Comparison of ENCODE assay signal across 8 cellular contexts in genomic region chr22:17637490-17638181, GRCh38. TPM values are rescaled to one million over a fixed set of nuclear protein-coding genes. Genes with fewer than 3 reads are reported as not detected.
DNase-seq lines count a peak whose midpoint lies in the region; ATAC-seq and TF ChIP-seq lines count a peak whose summit lies in the region.

No MANE protein-coding gene starts in this region.

- H3K4me1 Mint-ChIP-seq in effector memory CD8-positive, alpha-beta T cell (ENCODE audit: low read depth in 2 of 2) = peaks cover 15 to 29% of the 10 kb centered on the region in 2 donors
- peaks cover 20% of the 10 kb centered on the region for H3K4me1 Mint-ChIP-seq in osteocyte (ENCODE audit: unreplicated experiment)

- no peaks in the 10 kb centered on the region for H3K27me3 ChIP-seq in DND-41 (ENCODE audit: insufficient read depth, low read length, poor library complexity)

- H4K20me1 ChIP-seq in DND-41 (ENCODE audit: insufficient read depth, low read length) = no peaks in the 10 kb centered on the region

- H3K4me3 ChIP-seq in DND-41 (ENCODE audit: low read depth in 1 of 2, low read length in 2 of 2) (peak overlapping the region; percentile 70 to 86; a peak in 3 of 4 replicates), NB4 (ENCODE audit: low read depth, low read length) (peak overlapping the region; percentile 100)

- no peak for DNase-seq in DND-41
- no peak for DNase-seq in NB4 (ENCODE audit: low read depth)
- no peak for DNase-seq in effector memory CD8-positive, alpha-beta T cell
- no peak for DNase-seq in osteocyte (ENCODE audit: extremely low spot score, unreplicated experiment)
- DNase-seq in effector CD8-positive, alpha-beta T cell (lab: John Stamatoyannopoulos, UW) = no peak
- no peak for DNase-seq in stimulated activated CD4-positive, alpha-beta T cell treated with anti-CD3 and anti-CD28 coated beads, Interleukin-1b, Interleukin-23, amount 100 ng/mL, for 48 hours

- peak overlapping the region; percentile 96 for H2AFZ ChIP-seq in DND-41 (ENCODE audit: low read depth, low read length)

- no peak for TF ChIP-seq CTCF in DND-41 (IDR thresholded peaks at IDR 0.05; ENCODE audit: borderline replicate concordance, extremely low read depth, low read length, poor library complexity, severe bottlenecking)
- TF ChIP-seq CTCF in NB4 (IDR thresholded peaks at IDR 0.05; ENCODE audit: low read depth, low read length) = no peak
- no peak for TF ChIP-seq CTCF in osteocyte (IDR thresholded peaks at IDR 0.05)

- peak overlapping the region; percentile 84 for H3K9ac ChIP-seq in DND-41 (ENCODE audit: low read depth, low read length)

- H3K4me1 ChIP-seq in DND-41 (ENCODE audit: insufficient read depth, low read length) = peaks cover 24% of the 10 kb centered on the region

- no peaks in the 10 kb centered on the region for H3K27me3 Mint-ChIP-seq in effector memory CD8-positive, alpha-beta T cell
- H3K27me3 Mint-ChIP-seq in osteocyte (ENCODE audit: unreplicated experiment) = no peaks in the 10 kb centered on the region

- peak overlapping the region; percentile 68 for H3K4me2 ChIP-seq in DND-41 (ENCODE audit: insufficient read depth, low read length)

- no peaks in the 10 kb centered on the region for H3K9me3 Mint-ChIP-seq in effector memory CD8-positive, alpha-beta T cell
- no peaks in the 10 kb centered on the region for H3K9me3 Mint-ChIP-seq in osteocyte (ENCODE audit: unreplicated experiment)

- H3K79me2 ChIP-seq in DND-41 (ENCODE audit: insufficient read depth, low read length) = peaks cover 24% of the 10 kb centered on the region

- no peak for ATAC-seq in DND-41 (ENCODE audit: insufficient read depth, low read depth)
- no peak for ATAC-seq in effector memory CD8-positive, alpha-beta T cell (replicated peaks)
- ATAC-seq in activated CD4-positive, CD25-positive, alpha-beta regulatory T cell treated with anti-CD3 and anti-CD28 coated beads, Interleukin-2, amount 50 U/mL, for 24 hours = no peak
- no peak for ATAC-seq in GM19324 (IDR thresholded peaks at IDR 0.05; ENCODE audit: low FRiP score, unreplicated experiment)

- peaks cover 30% of the 10 kb centered on the region for H3K36me3 Mint-ChIP-seq in effector memory CD8-positive, alpha-beta T cell (ENCODE audit: insufficient read depth)
- H3K36me3 Mint-ChIP-seq in osteocyte (ENCODE audit: unreplicated experiment) = peaks cover 5% of the 10 kb centered on the region

- H3K27ac Mint-ChIP-seq in effector memory CD8-positive, alpha-beta T cell = peak overlapping the region; percentile 99 to 100
- H3K27ac Mint-ChIP-seq in osteocyte (ENCODE audit: unreplicated experiment) = peak overlapping the region; percentile 97

- no peaks in the 10 kb centered on the region; the same call in 1 of the 2 replicates for H3K36me3 ChIP-seq in DND-41 (ENCODE audit: insufficient read depth, low read length)

- peak overlapping the region; percentile 87 for H3K4me3 Mint-ChIP-seq in effector memory CD8-positive, alpha-beta T cell
- H3K4me3 Mint-ChIP-seq in osteocyte (ENCODE audit: unreplicated experiment) = peak overlapping the region; percentile 87

- peak overlapping the region; percentile 97 for H3K27ac ChIP-seq in DND-41 (ENCODE audit: low read length)

- TF ChIP-seq POLR2A in NB4 (IDR thresholded peaks at IDR 0.05; ENCODE audit: extremely low read depth, insufficient read length) = no peak

- H3K9me3 ChIP-seq in DND-41 (ENCODE audit: insufficient read depth, low read length, severe bottlenecking) = no peaks in the 10 kb centered on the region

RNA-seq across cellular contexts. Expression of gene BCL2L13, which starts 0.9 kb away (rescaled TPM):
- 58.3 and 60.1 TPM in 2 replicates for total RNA-seq in osteocyte

RNA-seq across cellular contexts. Expression of gene ATP6V1E1, which starts 9.1 kb away (rescaled TPM):
- 119 and 123 TPM in 2 replicates for total RNA-seq in osteocyte
